In genomic region chr2:44462934-44463849, GRCh38 we compare ENCODE assay signal across 1 cellular context.
A peak's percentile ranks its signal among the peaks of the same experiment; 100 is the strongest.
TF ChIP-seq lines count a peak whose summit lies in the region.

No MANE protein-coding gene starts in this region.

TF ChIP-seq in GM23338, 12 proteins besides CTCF, POLR2A, EP300 and RAD21 (continued from another document):
- TF ChIP-seq NANOG (IDR thresholded peaks at IDR 0.05; ENCODE audit: borderline replicate concordance), result peak; percentile 49; the same call in 1 of the 2 replicates
- TF ChIP-seq ETS1 (IDR thresholded peaks at IDR 0.05), result no peak
- no peak for TF ChIP-seq ZNF331 (CRISPR knock-in tag; IDR thresholded peaks at IDR 0.05; ENCODE audit: low read depth)
